Comparison of ENCODE assay signal across 33 cellular contexts in genomic region chr3:165603196-165603595, GRCh38.
"Had no signal": no experiment of that assay in that cellular context is flagged by ENCODE, and none has a peak within 500 bp of the region (broad histone marks: within the 10 kb centered on the region; RNA-seq: fewer than 3 reads in every experiment).

No MANE protein-coding gene starts in this region.

- DNase-seq: Karpas-422, Kasumi-1, MG63, MM.1S, MV-4-11, NCI-H1048, NCI-H1092, NCI-H1092 treated with DMSO at 0.1 percent for 48 hours, NCI-H1105, NCI-H1105 treated with DMSO at 0.1 percent for 48 hours, NCI-H1417, NCI-H1417 treated with DMSO at 0.1 percent for 48 hours, NCI-H1436, NCI-H1436 treated with DMSO at 0.1 percent for 48 hours, NCI-H146, NCI-H1694, NCI-H1694 treated with DMSO at 0.1 percent for 48 hours, NCI-H187, NCI-H187 treated with DMSO at 0.1 percent for 48 hours, NCI-H1930, NCI-H2029 treated with DMSO at 0.1 percent for 48 hours, NCI-H2081, NCI-H2081 treated with DMSO at 0.1 percent for 48 hours, NCI-H2107, NCI-H2171, NCI-H2171 treated with DMSO at 0.1 percent for 48 hours, NCI-H2227 treated with DMSO at 0.1 percent for 48 hours, NCI-H226, NCI-H345, NCI-H446, NCI-H446 treated with DMSO at 0.1 percent for 48 hours, NCI-H510A, NCI-H510A treated with DMSO at 0.1 percent for 48 hours had no signal
